Comparison of ENCODE assay signal across 16 cellular contexts in genomic region chr2:141906673-141907072, GRCh38.
DNase-seq lines count a peak whose midpoint lies in the region; ATAC-seq and TF ChIP-seq lines count a peak whose summit lies in the region.
"Had no signal": no experiment of that assay in that cellular context is flagged by ENCODE, and none has a peak within 500 bp of the region (broad histone marks: within the 10 kb centered on the region; RNA-seq: fewer than 3 reads in every experiment).

No MANE protein-coding gene starts in this region.

- H3K9ac ChIP-seq in endodermal cell (ENCODE audit: extremely low read depth, low read length, poor library complexity, severe bottlenecking) = no peak overlapping the region

- intact Hi-C loops in Right ventricle myocardium inferior (cut with DNase I) = no loop called here

- no peaks in the 10 kb centered on the region for H3K9me3 ChIP-seq in endodermal cell (ENCODE audit: control insufficient read depth, low read length)
- H3K9me3 ChIP-seq in WERI-Rb-1 (ENCODE audit: severe bottlenecking) = no peaks in the 10 kb centered on the region

- 87 to 100% methylated on average over 1 to 2 of the region's 2 CpGs for WGBS in endodermal cell (ENCODE audit: insufficient coverage in 1 of 2, insufficient read length in 1 of 2), 2 experiments

- H3K36me3 Mint-ChIP-seq in endodermal cell (ENCODE audit: low read depth) = no peaks in the 10 kb centered on the region

- no peaks in the 10 kb centered on the region for H3K27me3 Mint-ChIP-seq in endodermal cell (ENCODE audit: insufficient read depth)

- TF ChIP-seq CTCF in endodermal cell (conservative IDR thresholded peaks at IDR 0.05) = peak; percentile 24
- no peak for TF ChIP-seq CTCF in WERI-Rb-1 (IDR thresholded peaks at IDR 0.05; ENCODE audit: low read depth, low read length)

- H3K4me1 ChIP-seq in endodermal cell (ENCODE audit: control insufficient read depth, insufficient read depth, low read length) = no peaks in the 10 kb centered on the region

- H3K27ac ChIP-seq in endodermal cell (ENCODE audit: low read depth, low read length) = no peak overlapping the region
- H3K27ac ChIP-seq in WERI-Rb-1 = no peak overlapping the region

- no peaks in the 10 kb centered on the region for H3K9me3 Mint-ChIP-seq in endodermal cell

- no peak overlapping the region for H3K27ac Mint-ChIP-seq in endodermal cell

- no peaks in the 10 kb centered on the region for H3K36me3 ChIP-seq in endodermal cell (ENCODE audit: control insufficient read depth, insufficient read depth, low read length)
- no peaks in the 10 kb centered on the region for H3K36me3 ChIP-seq in WERI-Rb-1

- in situ Hi-C loops in G401 (cut with HindIII; ENCODE audit: low sequenced_read_pairs) = no loop called here

- peaks cover 3% of the 10 kb centered on the region for H3K4me1 Mint-ChIP-seq in endodermal cell

- DNase-seq in NCI-H1105 treated with DMSO at 0.1 percent for 48 hours (lab: John Stamatoyannopoulos, UW) (peak; percentile 6), NCI-H1105 (lab: John Stamatoyannopoulos, UW) (no peak), G401 (ENCODE audit: low spot score) (peak; percentile 58), NCI-H2171 (lab: John Stamatoyannopoulos, UW) (peak; percentile 48), endodermal cell (no peak), WERI-Rb-1 (no peak), Right ventricle myocardium inferior (ENCODE audit: missing footprints) (no peak)
- DNase-seq: COR-L47, DMS79, HCEC 1CT, NCI-H1048, NCI-H187 treated with DMSO at 0.1 percent for 48 hours, NCI-H2227 treated with DMSO at 0.1 percent for 48 hours, NCI-H748 treated with DMSO at 0.1 percent for 48 hours, SIG-M5 had no signal

- H3K4me3 ChIP-seq in endodermal cell (ENCODE audit: low read length) = no peak overlapping the region
- H3K4me3 ChIP-seq in WERI-Rb-1 (ENCODE audit: low read depth, low read length) = no peak overlapping the region

- no peak overlapping the region for H3K4me3 Mint-ChIP-seq in endodermal cell

- no peak for ATAC-seq in HG03442 (IDR thresholded peaks at IDR 0.05; ENCODE audit: unreplicated experiment)
- ATAC-seq in Right ventricle myocardium inferior = no peak

- H3K27me3 ChIP-seq in endodermal cell (ENCODE audit: control insufficient read depth, insufficient read depth, low read length, poor library complexity, severe bottlenecking) = no peaks in the 10 kb centered on the region
- no peaks in the 10 kb centered on the region for H3K27me3 ChIP-seq in WERI-Rb-1 (ENCODE audit: insufficient read depth, low read depth, severe bottlenecking)

Comparison
In these comparisons a context has a peak if more than half of its experiments do, and no peak if none do; other contexts are left out.
1. DNase-seq: peak in NCI-H1105 treated with DMSO at 0.1 percent for 48 hours (single experiment), G401 (single experiment) and NCI-H2171 (single experiment); none in NCI-H1105 (single experiment), endodermal cell (single experiment), WERI-Rb-1 (single experiment) and Right ventricle myocardium inferior (single experiment).